ENCODE assay signal across 19 cellular contexts in the genomic region with DNA sequence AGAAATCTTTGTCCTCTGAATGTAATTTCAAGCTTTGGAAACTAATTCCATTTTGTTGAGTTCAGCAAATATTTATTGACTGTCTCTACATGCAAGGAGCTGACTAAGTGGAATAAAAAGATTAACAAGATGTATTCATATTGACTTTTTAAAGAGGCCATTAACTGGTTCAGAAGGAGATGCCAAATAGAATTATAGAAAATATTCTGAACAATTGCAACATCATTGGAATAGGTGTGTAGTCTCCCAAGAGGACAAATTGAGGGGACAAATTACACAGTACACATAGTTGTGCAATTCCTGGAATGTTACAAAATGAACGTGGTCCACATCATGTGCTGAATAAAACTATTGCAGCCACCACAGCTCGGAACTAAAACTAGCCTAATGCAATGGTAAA.
DNase-seq lines count a peak whose midpoint lies in the region; TF ChIP-seq lines count a peak whose summit lies in the region.
"Had no signal": no experiment of that assay in that cellular context is flagged by ENCODE, and none has a peak within 500 bp of the region (broad histone marks: within the 10 kb centered on the region; RNA-seq: fewer than 3 reads in every experiment).

No MANE protein-coding gene starts in this region.

- TF ChIP-seq CTCF in LNCaP clone FGC (IDR thresholded peaks at IDR 0.05; ENCODE audit: control insufficient read depth, extremely low read depth, insufficient read depth) = no peak
- no peak for TF ChIP-seq CTCF in liver (IDR thresholded peaks at IDR 0.05; ENCODE audit: low read depth, low read length, missing input control)

- H3K27ac ChIP-seq in esophagus (ENCODE audit: low read depth in 2 of 2, low read length in 1 of 2) (peak overlapping the region; percentile 21 to 54), liver (ENCODE audit: low read depth in 1 of 2, low read length in 2 of 2) (peak overlapping the region; percentile 14 to 69)
- H3K27ac ChIP-seq: SJCRH30 had no signal

- DNase-seq in LNCaP clone FGC (ENCODE audit: low read depth) = peak; percentile 25
- no peak for DNase-seq in HPDE6-E6E7 (ENCODE audit: extremely low spot score)
- no peak for DNase-seq in erythroblast (lab: John Stamatoyannopoulos, UW)
- no peak for DNase-seq in stimulated activated CD4-positive, alpha-beta T cell treated with anti-CD3 and anti-CD28 coated beads, Interleukin-2, amount 100 ng/mL, for 24 hours
- no peak for DNase-seq in SK-N-DZ (ENCODE audit: low spot score)
- DNase-seq: C1 segment of cervical spinal cord; CD4-positive, alpha-beta memory T cell; COR-L47; Kasumi-1; NCI-H1105 treated with DMSO at 0.1 percent for 48 hours; NCI-H146; NCI-H2107; NCI-H524; NCI-H774; SJCRH30 had no signal

- no peak for TF ChIP-seq POLR2A in erythroblast (IDR thresholded peaks at IDR 0.05; ENCODE audit: low read length)

- 55 to 61% methylated on average over 2 of the region's 2 CpGs for WGBS in esophagus, 2 donors
- WGBS in liver = 31% methylated on average over 2 of the region's 2 CpGs

- TF ChIP-seq RAD21 in liver (IDR thresholded peaks at IDR 0.05) = peak; percentile 6 to 22

- no peak overlapping the region for H3K4me3 ChIP-seq in LNCaP clone FGC (ENCODE audit: low read depth, low read length)
- H3K4me3 ChIP-seq in esophagus (ENCODE audit: low read depth in 1 of 2, low read length in 2 of 2) = no peak overlapping the region
- H3K4me3 ChIP-seq in liver (ENCODE audit: low read depth in 1 of 3, low read length in 3 of 3) = no peak overlapping the region
- H3K4me3 ChIP-seq: K562, MG63, SJCRH30 had no signal

- H3K9ac ChIP-seq in liver (ENCODE audit: low read depth in 1 of 2, low read length in 2 of 2) = no peak overlapping the region

- H3K4me1 ChIP-seq in esophagus (ENCODE audit: control insufficient read depth in 2 of 2, insufficient read depth in 2 of 2, low read length in 1 of 2) = no peaks in the 10 kb centered on the region
- peaks cover 2 to 8% (median 4%) of the 10 kb centered on the region in 4 donors for H3K4me1 ChIP-seq in liver (ENCODE audit: control insufficient read depth in 4 of 4, insufficient read depth in 4 of 4, low read length in 3 of 4)
- H3K4me1 ChIP-seq: SJCRH30 had no signal

- H3K36me3 ChIP-seq in esophagus (ENCODE audit: control insufficient read depth in 2 of 2, insufficient read depth in 2 of 2, low read length in 1 of 2) (no peaks in the 10 kb centered on the region), liver (ENCODE audit: control insufficient read depth in 4 of 4, insufficient read depth in 3 of 4, low read depth in 1 of 4, low read length in 3 of 4) (no peaks in the 10 kb centered on the region)
- H3K36me3 ChIP-seq: MG63, SJCRH30 had no signal

- H3K27me3 ChIP-seq in esophagus (ENCODE audit: control insufficient read depth in 1 of 2, insufficient read depth in 2 of 2, low read length in 2 of 2) (no peaks in the 10 kb centered on the region), liver (ENCODE audit: control insufficient read depth in 4 of 4, insufficient read depth in 4 of 4, low read length in 3 of 4) (no peaks in the 10 kb centered on the region)
- H3K27me3 ChIP-seq: MG63, SJCRH30 had no signal

- H3K9me3 ChIP-seq in esophagus (ENCODE audit: control insufficient read depth in 2 of 2, insufficient read depth in 1 of 2, low read depth in 1 of 2, low read length in 1 of 2) = no peaks in the 10 kb centered on the region
- H3K9me3 ChIP-seq in liver (ENCODE audit: control insufficient read depth in 4 of 4, low read length in 3 of 4) = no peaks in the 10 kb centered on the region
- H3K9me3 ChIP-seq: SJCRH30 had no signal

TF ChIP-seq in liver, 16 proteins besides CTCF, POLR2A, EP300 and RAD21:
- TF ChIP-seq HNF4A (conservative IDR thresholded peaks at IDR 0.05) = peak; percentile 68 to 80
- TF ChIP-seq RXRA (IDR thresholded peaks at IDR 0.05) = peak in 1 of 2 donors; percentile 66
- no peak for TF ChIP-seq EGR1 (IDR thresholded peaks at IDR 0.05; ENCODE audit: low read depth in 2 of 2)
- TF ChIP-seq GABPA (IDR thresholded peaks at IDR 0.05 in 1 of 2, conservative IDR thresholded peaks at IDR 0.05 in 1 of 2) = no peak
- TF ChIP-seq JUND (IDR thresholded peaks at IDR 0.05) = peak in 1 of 2 donors; percentile 57
- TF ChIP-seq, protein P1, sequence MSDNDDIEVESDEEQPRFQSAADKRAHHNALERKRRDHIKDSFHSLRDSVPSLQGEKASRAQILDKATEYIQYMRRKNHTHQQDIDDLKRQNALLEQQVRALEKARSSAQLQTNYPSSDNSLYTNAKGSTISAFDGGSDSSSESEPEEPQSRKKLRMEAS (IDR thresholded peaks at IDR 0.05) = peak; percentile 38
- TF ChIP-seq FOXA2 (IDR thresholded peaks at IDR 0.05) = peak; percentile 66
- no peak for TF ChIP-seq TAF1 (conservative IDR thresholded peaks at IDR 0.05)
- peak; percentile 38 for TF ChIP-seq SP1 (IDR thresholded peaks at IDR 0.05)
- no peak for TF ChIP-seq HNF4G (IDR thresholded peaks at IDR 0.05)
- TF ChIP-seq REST (IDR thresholded peaks at IDR 0.05) = no peak
- TF ChIP-seq, protein P2, sequence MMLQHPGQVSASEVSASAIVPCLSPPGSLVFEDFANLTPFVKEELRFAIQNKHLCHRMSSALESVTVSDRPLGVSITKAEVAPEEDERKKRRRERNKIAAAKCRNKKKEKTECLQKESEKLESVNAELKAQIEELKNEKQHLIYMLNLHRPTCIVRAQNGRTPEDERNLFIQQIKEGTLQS (IDR thresholded peaks at IDR 0.05) = no peak
- peak; percentile 71 for TF ChIP-seq YY1 (IDR thresholded peaks at IDR 0.05)
- TF ChIP-seq NR2F2 (IDR thresholded peaks at IDR 0.05) = no peak
- TF ChIP-seq FOXA1 (IDR thresholded peaks at IDR 0.05) = no peak
- TF ChIP-seq, protein P3, sequence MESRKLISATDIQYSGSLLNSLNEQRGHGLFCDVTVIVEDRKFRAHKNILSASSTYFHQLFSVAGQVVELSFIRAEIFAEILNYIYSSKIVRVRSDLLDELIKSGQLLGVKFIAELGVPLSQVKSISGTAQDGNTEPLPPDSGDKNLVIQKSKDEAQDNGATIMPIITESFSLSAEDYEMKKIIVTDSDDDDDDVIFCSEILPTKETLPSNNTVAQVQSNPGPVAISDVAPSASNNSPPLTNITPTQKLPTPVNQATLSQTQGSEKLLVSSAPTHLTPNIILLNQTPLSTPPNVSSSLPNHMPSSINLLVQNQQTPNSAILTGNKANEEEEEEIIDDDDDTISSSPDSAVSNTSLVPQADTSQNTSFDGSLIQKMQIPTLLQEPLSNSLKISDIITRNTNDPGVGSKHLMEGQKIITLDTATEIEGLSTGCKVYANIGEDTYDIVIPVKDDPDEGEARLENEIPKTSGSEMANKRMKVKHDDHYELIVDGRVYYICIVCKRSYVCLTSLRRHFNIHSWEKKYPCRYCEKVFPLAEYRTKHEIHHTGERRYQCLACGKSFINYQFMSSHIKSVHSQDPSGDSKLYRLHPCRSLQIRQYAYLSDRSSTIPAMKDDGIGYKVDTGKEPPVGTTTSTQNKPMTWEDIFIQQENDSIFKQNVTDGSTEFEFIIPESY (IDR thresholded peaks at IDR 0.05) = peak; percentile 50
